Comparison of ENCODE assay signal across 28 cellular contexts in genomic region chr2:11569636-11570035, GRCh38. TPM values are rescaled to one million over a fixed set of nuclear protein-coding genes. Genes with fewer than 3 reads are reported as not detected.
"Had no signal": no experiment of that assay in that cellular context is flagged by ENCODE, and none has a peak within 500 bp of the region (broad histone marks: within the 10 kb centered on the region; RNA-seq: fewer than 3 reads in every experiment).

No MANE protein-coding gene starts in this region.

- H3K36me3 Mint-ChIP-seq: activated naive CD8-positive, alpha-beta T cell; naive B cell; stimulated activated memory B cell treated with anti-CD40 and anti-IgM and Interleukin-4, amounts not matched to agents 10 μg/mL and 1 μg/mL and 100 μg/mL, for 72 hours had no signal

- H3K4me3 ChIP-seq: adrenal gland, ascending aorta, hepatocyte, left ventricle myocardium inferior, psoas muscle, right atrium auricular region, SJSA1, skin epidermis, stomach, testis had no signal

- H3K4me3 Mint-ChIP-seq: activated CD4-positive, alpha-beta memory T cell treated with anti-CD3 and anti-CD28 coated beads, Interleukin-2, amount 10 ng/mL, durations not matched to agents 7 days and 5 days; activated naive CD8-positive, alpha-beta T cell; activated T-helper 1 cell treated with anti-CD3 and anti-CD28 coated beads, Interleukin-12 subunit alpha, Interleukin-12 subunit beta, Interleukin-2, Interleukin-4 antibody, amounts not matched to agents 30 ng/mL and 10 ng/mL and 1 ng/mL, durations not matched to agents 14 hours and 24 hours and 36 hours; stimulated activated memory B cell treated with anti-CD40 and anti-IgM and Interleukin-4, amounts not matched to agents 10 μg/mL and 1 μg/mL and 100 μg/mL, for 72 hours had no signal

- H3K27ac Mint-ChIP-seq: activated CD4-positive, alpha-beta memory T cell treated with anti-CD3 and anti-CD28 coated beads, Interleukin-2, amount 10 ng/mL, durations not matched to agents 7 days and 5 days; activated naive CD8-positive, alpha-beta T cell; activated T-helper 1 cell treated with anti-CD3 and anti-CD28 coated beads, Interleukin-12 subunit alpha, Interleukin-12 subunit beta, Interleukin-2, Interleukin-4 antibody, amounts not matched to agents 30 ng/mL and 10 ng/mL and 1 ng/mL, durations not matched to agents 14 hours and 24 hours and 36 hours; naive B cell; stimulated activated memory B cell treated with anti-CD40 and anti-IgM and Interleukin-4, amounts not matched to agents 10 μg/mL and 1 μg/mL and 100 μg/mL, for 72 hours had no signal

- H3K4me2 ChIP-seq: hepatocyte had no signal

- H3K4me1 ChIP-seq: adrenal gland, ascending aorta, left ventricle myocardium inferior, right atrium auricular region had no signal

- H3K79me2 ChIP-seq: hepatocyte had no signal

- H2AFZ ChIP-seq: hepatocyte had no signal

- DNase-seq: activated CD4-positive, alpha-beta memory T cell treated with anti-CD3 and anti-CD28 coated beads, Interleukin-2, amount 10 ng/mL, durations not matched to agents 7 days and 5 days; activated CD4-positive, alpha-beta T cell treated with anti-CD3 and anti-CD28 coated beads for 48 hours; activated CD4-positive, CD25-positive, alpha-beta regulatory T cell; brain microvascular endothelial cell; central memory CD4-positive, alpha-beta T cell; dermis blood vessel endothelial cell; effector CD8-positive, alpha-beta T cell; foreskin melanocyte; left ventricle myocardium inferior; naive B cell; stimulated activated CD4-positive, alpha-beta T cell treated with anti-CD3 and anti-CD28 coated beads, Interleukin-2, amount 100 ng/mL, for 24 hours; stomach; T-helper 9 cell; testis; trophoblast cell had no signal

- H3K4me1 Mint-ChIP-seq: activated CD4-positive, alpha-beta memory T cell treated with anti-CD3 and anti-CD28 coated beads, Interleukin-2, amount 10 ng/mL, durations not matched to agents 7 days and 5 days; naive B cell; stimulated activated memory B cell treated with anti-CD40 and anti-IgM and Interleukin-4, amounts not matched to agents 10 μg/mL and 1 μg/mL and 100 μg/mL, for 72 hours had no signal

- H3K27me3 Mint-ChIP-seq: activated naive CD8-positive, alpha-beta T cell had no signal

- FAIRE-seq: endothelial cell of umbilical vein had no signal

- H3K27ac ChIP-seq: adrenal gland, ascending aorta, brain microvascular endothelial cell, hepatocyte, left ventricle myocardium inferior, psoas muscle, right atrium auricular region, SJSA1, skin epidermis, stomach had no signal

- H3K9me3 ChIP-seq: adrenal gland, ascending aorta, left ventricle myocardium inferior, psoas muscle, right atrium auricular region, SJSA1, stomach, testis had no signal

- H3K9me3 Mint-ChIP-seq: activated CD4-positive, alpha-beta memory T cell treated with anti-CD3 and anti-CD28 coated beads, Interleukin-2, amount 10 ng/mL, durations not matched to agents 7 days and 5 days; activated T-helper 1 cell treated with anti-CD3 and anti-CD28 coated beads, Interleukin-12 subunit alpha, Interleukin-12 subunit beta, Interleukin-2, Interleukin-4 antibody, amounts not matched to agents 30 ng/mL and 10 ng/mL and 1 ng/mL, durations not matched to agents 14 hours and 24 hours and 36 hours; naive B cell; neural crest cell; stimulated activated memory B cell treated with anti-CD40 and anti-IgM and Interleukin-4, amounts not matched to agents 10 μg/mL and 1 μg/mL and 100 μg/mL, for 72 hours had no signal

- H3K27me3 ChIP-seq: adrenal gland, ascending aorta, hepatocyte, right atrium auricular region, SJSA1, stomach, testis had no signal

- ATAC-seq: esophagus mucosa; psoas muscle; stimulated activated memory B cell treated with anti-CD40 and anti-IgM and Interleukin-4, amounts not matched to agents 10 μg/mL and 1 μg/mL and 100 μg/mL, for 72 hours had no signal

- H3K36me3 ChIP-seq: adrenal gland, ascending aorta, brain microvascular endothelial cell, left ventricle myocardium inferior, right atrium auricular region, SJSA1, stomach had no signal

RNA-seq across cellular contexts. Expression of gene GREB1, which starts 35.8 kb away (rescaled TPM):
- total RNA-seq: SJSA1 had no signal
